ENCODE assay signal across 23 cellular contexts in the genomic region with DNA sequence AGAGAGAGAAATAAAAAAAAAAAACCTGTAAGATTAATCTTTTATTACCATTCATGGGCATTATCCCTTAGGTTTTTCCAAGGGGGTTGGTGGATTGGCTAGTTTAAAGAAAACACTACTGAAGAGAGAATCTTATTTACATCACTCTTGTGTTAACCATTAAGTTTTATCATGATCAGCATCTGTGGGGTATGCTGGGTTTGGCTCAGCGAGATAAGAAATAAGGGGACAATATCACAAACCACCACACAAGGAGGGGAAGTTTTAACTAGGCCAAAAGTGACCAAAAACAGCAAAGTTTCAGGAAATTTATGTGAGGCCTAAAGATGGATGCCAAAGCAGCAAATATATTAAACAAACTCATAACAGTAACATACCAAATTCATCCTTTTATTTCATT.
"Had no signal": no experiment of that assay in that cellular context is flagged by ENCODE, and none has a peak within 500 bp of the region (broad histone marks: within the 10 kb centered on the region; RNA-seq: fewer than 3 reads in every experiment).

No MANE protein-coding gene starts in this region.

- H3K36me3 Mint-ChIP-seq: activated naive CD4-positive, alpha-beta T cell treated with anti-CD3 and anti-CD28 coated beads, Interleukin-2, amount 50 U/mL, for 24 hours had no signal

- H3K4me3 ChIP-seq: hepatocyte, left ventricle myocardium inferior, mucosa of descending colon, testis, transverse colon had no signal

- H3K9me3 ChIP-seq: mucosa of descending colon, testis, transverse colon had no signal

- H3K27me3 ChIP-seq: hepatocyte, testis, transverse colon had no signal

- H3K4me1 Mint-ChIP-seq: activated B cell treated with CpG ODN at 0.5 μM for 24 hours; activated naive CD4-positive, alpha-beta T cell treated with anti-CD3 and anti-CD28 coated beads, Interleukin-2, amount 50 U/mL, for 24 hours; activated naive CD8-positive, alpha-beta T cell treated with anti-CD3 and anti-CD28 coated beads, Interleukin-2, amount 50 U/mL, for 24 hours; nephron had no signal

- H3K4me1 ChIP-seq: left ventricle myocardium inferior, testis, transverse colon had no signal

- H3K9me3 Mint-ChIP-seq: activated B cell treated with CpG ODN at 0.5 μM for 24 hours; activated T-helper 2 cell treated with anti-CD3 and anti-CD28 coated beads, Interferon-gamma antibody, Interleukin-2, Interleukin-4, amounts not matched to agents 10 μg/mL and 5 μg/mL and 100 μg/mL, durations not matched to agents 14 hours and 24 hours and 36 hours; nephron had no signal

- H3K36me3 ChIP-seq: left ventricle myocardium inferior, transverse colon had no signal

- H3K27ac ChIP-seq: epithelial cell of prostate, hepatocyte, left ventricle myocardium inferior, testis, transverse colon had no signal

- DNase-seq: activated B cell treated with CpG ODN at 0.5 μM for 24 hours; activated CD4-positive, alpha-beta T cell treated with anti-CD3 and anti-CD28 coated beads, Interleukin-2, amount 50 U/mL, for 1 hour; activated CD8-positive, alpha-beta T cell treated with anti-CD3 and anti-CD28 coated beads for 36 hours; activated naive CD8-positive, alpha-beta T cell treated with anti-CD3 and anti-CD28 coated beads, Interleukin-2, amount 50 U/mL, for 24 hours; activated T-cell treated with anti-CD3 and anti-CD28 coated beads, Interleukin-2, amount 50 U/mL, for 48 hours; amygdala; central memory CD4-positive, alpha-beta T cell; endodermal cell; islet precursor cell; left ventricle myocardium inferior; mucosa of descending colon; posterior cingulate gyrus; right cardiac atrium; stimulated activated CD4-positive, alpha-beta T cell treated with anti-CD3 and anti-CD28 coated beads, Interleukin-15, amount 100 ng/mL, for 24 hours; stimulated activated CD4-positive, alpha-beta T cell treated with anti-CD3 and anti-CD28 coated beads, Interleukin-2, amount 100 ng/mL, for 24 hours; stimulated activated naive CD8-positive, alpha-beta T cell treated with anti-CD3 and anti-CD28 coated beads, Interleukin-15, Interleukin-2, amounts not matched to agents 100 U/mL and 50 U/mL, for 24 hours; testis; transverse colon had no signal

- H3K27ac Mint-ChIP-seq: activated B cell treated with CpG ODN at 0.5 μM for 24 hours; activated CD8-positive, alpha-beta T cell treated with anti-CD3 and anti-CD28 coated beads for 36 hours; activated naive CD4-positive, alpha-beta T cell treated with anti-CD3 and anti-CD28 coated beads, Interleukin-2, amount 50 U/mL, for 24 hours; activated naive CD8-positive, alpha-beta T cell treated with anti-CD3 and anti-CD28 coated beads, Interleukin-2, amount 50 U/mL, for 24 hours; activated T-helper 2 cell treated with anti-CD3 and anti-CD28 coated beads, Interferon-gamma antibody, Interleukin-2, Interleukin-4, amounts not matched to agents 10 μg/mL and 5 μg/mL and 100 μg/mL, durations not matched to agents 14 hours and 24 hours and 36 hours; endodermal cell; nephron had no signal

- H3K4me3 Mint-ChIP-seq: activated B cell treated with CpG ODN at 0.5 μM for 24 hours; activated CD8-positive, alpha-beta T cell treated with anti-CD3 and anti-CD28 coated beads for 36 hours; activated naive CD4-positive, alpha-beta T cell treated with anti-CD3 and anti-CD28 coated beads, Interleukin-2, amount 50 U/mL, for 24 hours; activated naive CD8-positive, alpha-beta T cell treated with anti-CD3 and anti-CD28 coated beads, Interleukin-2, amount 50 U/mL, for 24 hours; endodermal cell; nephron had no signal

- H3K27me3 Mint-ChIP-seq: activated B cell treated with CpG ODN at 0.5 μM for 24 hours; activated CD8-positive, alpha-beta T cell treated with anti-CD3 and anti-CD28 coated beads for 36 hours; activated naive CD4-positive, alpha-beta T cell treated with anti-CD3 and anti-CD28 coated beads, Interleukin-2, amount 50 U/mL, for 24 hours; activated naive CD8-positive, alpha-beta T cell treated with anti-CD3 and anti-CD28 coated beads, Interleukin-2, amount 50 U/mL, for 24 hours had no signal
